In the genomic region with DNA sequence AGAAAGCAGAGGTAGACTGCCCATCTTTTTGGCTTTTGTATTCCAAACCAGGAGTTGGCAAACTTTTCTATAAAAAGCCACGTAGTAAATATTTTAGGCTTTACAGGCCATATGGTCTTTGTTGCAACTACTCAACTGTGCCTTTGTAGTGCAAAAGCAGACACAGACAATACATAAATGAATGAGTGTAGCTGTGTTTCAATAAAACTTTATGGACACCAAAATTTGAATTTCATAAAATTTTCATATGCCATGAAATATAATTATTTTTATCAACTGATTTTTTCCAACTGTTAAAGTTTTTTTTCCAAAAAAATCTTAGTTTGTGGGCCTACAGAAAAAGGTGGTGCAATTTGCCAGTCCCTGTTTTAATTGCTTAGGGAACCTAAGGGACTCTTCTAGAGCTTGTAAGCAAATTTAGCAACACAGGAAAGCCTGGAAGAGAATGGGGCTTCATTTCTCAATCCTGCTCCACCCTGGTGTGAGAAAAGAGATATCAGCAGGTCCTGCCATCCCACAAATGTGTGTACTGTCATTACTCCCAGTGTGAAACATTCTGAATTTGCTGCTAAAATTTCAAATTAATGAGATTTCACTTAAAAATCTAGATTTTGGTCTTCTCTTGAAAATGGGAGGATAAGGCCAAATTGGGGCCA, we compare ENCODE assay signal across 1 cellular context.
TF ChIP-seq lines count a peak whose summit lies in the region.

No MANE protein-coding gene starts in this region.

TF ChIP-seq in GM12878, 131 proteins besides CTCF, POLR2A, EP300 and RAD21:
- TF ChIP-seq, protein P1, sequence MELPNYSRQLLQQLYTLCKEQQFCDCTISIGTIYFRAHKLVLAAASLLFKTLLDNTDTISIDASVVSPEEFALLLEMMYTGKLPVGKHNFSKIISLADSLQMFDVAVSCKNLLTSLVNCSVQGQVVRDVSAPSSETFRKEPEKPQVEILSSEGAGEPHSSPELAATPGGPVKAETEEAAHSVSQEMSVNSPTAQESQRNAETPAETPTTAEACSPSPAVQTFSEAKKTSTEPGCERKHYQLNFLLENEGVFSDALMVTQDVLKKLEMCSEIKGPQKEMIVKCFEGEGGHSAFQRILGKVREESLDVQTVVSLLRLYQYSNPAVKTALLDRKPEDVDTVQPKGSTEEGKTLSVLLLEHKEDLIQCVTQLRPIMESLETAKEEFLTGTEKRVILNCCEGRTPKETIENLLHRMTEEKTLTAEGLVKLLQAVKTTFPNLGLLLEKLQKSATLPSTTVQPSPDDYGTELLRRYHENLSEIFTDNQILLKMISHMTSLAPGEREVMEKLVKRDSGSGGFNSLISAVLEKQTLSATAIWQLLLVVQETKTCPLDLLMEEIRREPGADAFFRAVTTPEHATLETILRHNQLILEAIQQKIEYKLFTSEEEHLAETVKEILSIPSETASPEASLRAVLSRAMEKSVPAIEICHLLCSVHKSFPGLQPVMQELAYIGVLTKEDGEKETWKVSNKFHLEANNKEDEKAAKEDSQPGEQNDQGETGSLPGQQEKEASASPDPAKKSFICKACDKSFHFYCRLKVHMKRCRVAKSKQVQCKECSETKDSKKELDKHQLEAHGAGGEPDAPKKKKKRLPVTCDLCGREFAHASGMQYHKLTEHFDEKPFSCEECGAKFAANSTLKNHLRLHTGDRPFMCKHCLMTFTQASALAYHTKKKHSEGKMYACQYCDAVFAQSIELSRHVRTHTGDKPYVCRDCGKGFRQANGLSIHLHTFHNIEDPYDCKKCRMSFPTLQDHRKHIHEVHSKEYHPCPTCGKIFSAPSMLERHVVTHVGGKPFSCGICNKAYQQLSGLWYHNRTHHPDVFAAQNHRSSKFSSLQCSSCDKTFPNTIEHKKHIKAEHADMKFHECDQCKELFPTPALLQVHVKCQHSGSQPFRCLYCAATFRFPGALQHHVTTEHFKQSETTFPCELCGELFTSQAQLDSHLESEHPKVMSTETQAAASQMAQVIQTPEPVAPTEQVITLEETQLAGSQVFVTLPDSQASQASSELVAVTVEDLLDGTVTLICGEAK (IDR thresholded peaks at IDR 0.05; ENCODE audit: borderline replicate concordance), result peak; percentile 72
- no peak for TF ChIP-seq NR2C2 (IDR thresholded peaks at IDR 0.05; ENCODE audit: borderline replicate concordance, control insufficient read depth, insufficient read length, low read depth)
TF ChIP-seq in GM12878: peak in this region for 1.
